ENCODE assay signal across 8 cellular contexts in the genomic region with DNA sequence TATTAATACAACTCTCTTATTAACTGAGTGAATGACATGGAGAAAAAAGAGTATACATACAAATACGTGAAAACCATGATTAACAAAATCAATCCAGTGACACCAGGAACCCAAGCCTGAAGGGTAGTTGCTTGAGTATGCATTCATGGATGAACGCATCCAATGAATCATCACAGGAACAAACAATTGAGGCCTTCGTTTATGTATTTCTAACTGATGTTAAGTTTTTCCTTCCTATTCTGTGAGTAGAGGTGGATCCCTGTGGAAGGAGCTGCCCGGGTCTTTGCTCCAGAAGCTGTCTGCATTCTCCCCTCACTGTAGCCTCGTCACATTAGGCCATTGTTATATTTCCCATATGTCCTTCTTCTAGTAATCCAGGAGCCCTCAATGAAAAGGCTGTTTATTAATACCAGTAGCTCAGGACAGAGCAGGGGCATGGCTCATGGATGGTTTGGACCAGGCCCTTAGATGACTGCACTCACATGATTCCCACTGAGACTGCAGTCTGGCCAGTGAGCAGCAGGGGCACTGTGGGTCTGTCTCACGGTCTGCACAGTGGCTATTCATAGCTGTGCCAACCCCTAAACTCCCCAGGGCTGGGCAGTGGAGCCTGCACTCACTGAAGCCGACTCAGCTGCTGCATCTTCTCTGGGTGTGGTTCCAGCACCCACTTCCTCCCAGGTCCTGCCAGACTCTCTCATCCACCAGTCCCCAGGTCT.
DNase-seq lines count a peak whose midpoint lies in the region; ATAC-seq and TF ChIP-seq lines count a peak whose summit lies in the region.

No MANE protein-coding gene starts in this region.

- H3K27ac ChIP-seq in 22Rv1 (0 out of 2 replicates have a peak overlapping the region, but pooled peaks have one; percentile 2), DOHH2 (ENCODE audit: low read depth, low read length) (peak overlapping the region; percentile 46), VCaP (peak overlapping the region; percentile 23; the same call in 1 of the 2 replicates)

- no peaks in the 10 kb centered on the region for H3K36me3 ChIP-seq in DOHH2 (ENCODE audit: control insufficient read depth, low read length)

- ATAC-seq in GM21717 (IDR thresholded peaks at IDR 0.05; ENCODE audit: unreplicated experiment), result peak; percentile 90

- TF ChIP-seq CTCF in 22Rv1 (IDR thresholded peaks at IDR 0.05) (peak; percentile 75), DOHH2 (IDR thresholded peaks at IDR 0.05; ENCODE audit: low read depth, low read length, poor library complexity, severe bottlenecking) (peak; percentile 86), VCaP (conservative IDR thresholded peaks at IDR 0.05) (peak; percentile 46), osteocyte (IDR thresholded peaks at IDR 0.05) (peak; percentile 52)

- H3K36me3 Mint-ChIP-seq in osteocyte (ENCODE audit: unreplicated experiment), result no peaks in the 10 kb centered on the region

- H3K27me3 ChIP-seq in DOHH2 (ENCODE audit: control insufficient read depth, low read length), result no peaks in the 10 kb centered on the region

- H3K79me2 ChIP-seq in DOHH2 (ENCODE audit: control insufficient read depth, low read length), result no peaks in the 10 kb centered on the region

- peaks cover 16% of the 10 kb centered on the region for H3K27me3 Mint-ChIP-seq in osteocyte (ENCODE audit: unreplicated experiment)

- no peaks in the 10 kb centered on the region for H3K9me3 Mint-ChIP-seq in osteocyte (ENCODE audit: unreplicated experiment)

- H3K4me1 Mint-ChIP-seq in osteocyte (ENCODE audit: unreplicated experiment), result no peaks in the 10 kb centered on the region

- peak overlapping the region; percentile 71 for H3K4me2 ChIP-seq in DOHH2 (ENCODE audit: low read length)

- H3K4me3 Mint-ChIP-seq in osteocyte (ENCODE audit: unreplicated experiment), result no peak overlapping the region

- peak overlapping the region; percentile 56 for H3K4me3 ChIP-seq in DOHH2 (ENCODE audit: low read length)

- DNase-seq in HT1080 (ENCODE audit: low read depth), result peak; percentile 86
- peak; percentile 17 for DNase-seq in fibroblast of the conjunctiva (ENCODE audit: low read depth)
- peak; percentile 84 for DNase-seq in osteocyte (ENCODE audit: extremely low spot score, unreplicated experiment)
- DNase-seq in middle frontal gyrus (ENCODE audit: extremely low spot score, low spot score), result no peak

- H3K9me2 ChIP-seq in DOHH2 (replicated peaks; ENCODE audit: control insufficient read depth, low read length), result no peaks in the 10 kb centered on the region

- peaks cover 42% of the 10 kb centered on the region for H3K4me1 ChIP-seq in DOHH2 (ENCODE audit: control insufficient read depth, low read length)

- no peaks in the 10 kb centered on the region for H4K20me1 ChIP-seq in DOHH2 (ENCODE audit: control insufficient read depth, insufficient read depth, low read depth, low read length)

- H3K9me3 ChIP-seq in DOHH2 (ENCODE audit: control insufficient read depth, insufficient read depth, low read length), result no peaks in the 10 kb centered on the region

- no peak overlapping the region for H3K27ac Mint-ChIP-seq in osteocyte (ENCODE audit: unreplicated experiment)

- peaks cover 30% of the 10 kb centered on the region for H3F3A ChIP-seq in DOHH2 (ENCODE audit: control insufficient read depth, insufficient read depth)
